In the genomic region with DNA sequence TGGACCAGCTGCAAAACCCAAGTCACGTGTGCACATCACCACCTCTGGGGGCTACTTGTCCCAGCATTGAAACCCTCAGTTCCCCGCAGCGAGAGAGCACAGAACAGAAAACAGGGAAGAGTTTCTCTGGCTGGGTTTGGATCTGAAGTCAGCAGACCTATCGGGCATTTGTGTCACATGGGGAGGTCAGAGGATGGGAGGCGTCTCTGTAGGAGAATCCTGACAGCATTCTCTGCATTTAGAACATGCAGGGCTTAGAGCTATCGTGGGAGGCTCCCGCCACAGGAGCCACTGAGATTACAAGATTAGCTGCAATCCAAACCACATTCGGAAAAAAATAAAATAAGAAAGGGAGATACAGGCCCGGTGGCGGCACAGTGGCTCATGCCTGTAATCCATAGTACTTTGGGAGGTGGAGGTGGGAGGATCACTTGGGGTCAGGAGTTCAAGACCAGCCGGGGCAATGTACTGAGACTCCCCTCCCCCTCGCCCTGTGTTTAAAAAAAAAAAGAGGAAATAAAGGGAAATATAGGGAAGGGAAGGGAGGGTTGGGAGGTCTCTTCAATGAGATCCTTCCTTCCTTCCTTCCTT, we compare ENCODE assay signal across 8 cellular contexts. TPM values are rescaled to one million over a fixed set of nuclear protein-coding genes. Genes with fewer than 3 reads are reported as not detected.
DNase-seq lines count a peak whose midpoint lies in the region; ATAC-seq and TF ChIP-seq lines count a peak whose summit lies in the region.
"Had no signal": no experiment of that assay in that cellular context is flagged by ENCODE, and none has a peak within 500 bp of the region (broad histone marks: within the 10 kb centered on the region; RNA-seq: fewer than 3 reads in every experiment).

No MANE protein-coding gene starts in this region.

- peak overlapping the region; percentile 38 for H3K4me3 Mint-ChIP-seq in T-helper 2 cell treated with Interferon-gamma antibody and Interleukin-4, amounts not matched to agents 5 μg/mL and 100 μg/mL, for 36 hours

- H4K20me1 ChIP-seq in smooth muscle cell (ENCODE audit: low read depth): no peaks in the 10 kb centered on the region

- H3K4me1 ChIP-seq in heart left ventricle: peaks cover 13 to 82% (median 69%) of the 10 kb centered on the region in 12 donors
- peaks cover 13% of the 10 kb centered on the region for H3K4me1 ChIP-seq in smooth muscle cell (ENCODE audit: low read depth)
- peaks cover 8% of the 10 kb centered on the region for H3K4me1 ChIP-seq in prostate gland (replicated peaks)

- H3K9me3 Mint-ChIP-seq in T-helper 2 cell treated with Interferon-gamma antibody and Interleukin-4, amounts not matched to agents 5 μg/mL and 100 μg/mL, for 36 hours: no peaks in the 10 kb centered on the region

- TF ChIP-seq CTCF in heart left ventricle (IDR thresholded peaks at IDR 0.05) (no peak), smooth muscle cell (IDR thresholded peaks at IDR 0.05; ENCODE audit: borderline replicate concordance, insufficient read depth, poor library complexity, severe bottlenecking) (no peak), prostate gland (IDR thresholded peaks at IDR 0.05) (no peak)

- no peaks in the 10 kb centered on the region for H3K36me3 Mint-ChIP-seq in T-helper 2 cell treated with Interferon-gamma antibody and Interleukin-4, amounts not matched to agents 5 μg/mL and 100 μg/mL, for 36 hours (ENCODE audit: low read depth)

- no peak overlapping the region for H3K4me3 ChIP-seq in Jurkat, Clone E6-1 (ENCODE audit: low read length)
- H3K4me3 ChIP-seq in heart left ventricle (peak overlapping the region in 1 of 12 donors; percentile 10), smooth muscle cell (no peak overlapping the region), prostate gland (no peak overlapping the region)

- TF ChIP-seq POLR2A in heart left ventricle (IDR thresholded peaks at IDR 0.05): no peak
- no peak for TF ChIP-seq POLR2A in prostate gland (IDR thresholded peaks at IDR 0.05)

- no peak overlapping the region for H3K27ac Mint-ChIP-seq in T-helper 2 cell treated with Interferon-gamma antibody and Interleukin-4, amounts not matched to agents 5 μg/mL and 100 μg/mL, for 36 hours

- H3K27me3 ChIP-seq in heart left ventricle (no peaks in the 10 kb centered on the region), smooth muscle cell (ENCODE audit: low read depth) (no peaks in the 10 kb centered on the region), prostate gland (replicated peaks; ENCODE audit: insufficient read depth) (no peaks in the 10 kb centered on the region)

- H3K9me3 ChIP-seq in heart left ventricle (no peaks in the 10 kb centered on the region), smooth muscle cell (replicated peaks; ENCODE audit: low read depth) (no peaks in the 10 kb centered on the region), prostate gland (no peaks in the 10 kb centered on the region)

- peak; percentile 21 to 52 (median 40) for ATAC-seq in heart left ventricle
- ATAC-seq in GM21825 (IDR thresholded peaks at IDR 0.05; ENCODE audit: unreplicated experiment): no peak
- ATAC-seq in GM18511 (IDR thresholded peaks at IDR 0.05; ENCODE audit: unreplicated experiment): no peak

- H3K4me1 Mint-ChIP-seq in T-helper 2 cell treated with Interferon-gamma antibody and Interleukin-4, amounts not matched to agents 5 μg/mL and 100 μg/mL, for 36 hours (ENCODE audit: low read depth): peaks cover 15% of the 10 kb centered on the region

- WGBS in heart left ventricle, 4 donors: 6 to 8% (median 7%) methylated on average over 12 of the region's 12 CpGs
- 25% methylated on average over 12 of the region's 12 CpGs for WGBS in smooth muscle cell (ENCODE audit: low lambda C conversion rate)
- 37% methylated on average over 12 of the region's 12 CpGs for WGBS in prostate gland

- H3K4me2 ChIP-seq in smooth muscle cell: peak overlapping the region; percentile 26

- H3K27ac ChIP-seq in heart left ventricle (peak overlapping the region; percentile 61 to 93 (median 84)), smooth muscle cell (ENCODE audit: low read depth) (no peak overlapping the region), prostate gland (no peak overlapping the region)

- intact Hi-C loops in heart left ventricle (cut with DNase I) (loop anchor here in 1 of 10 donors (5.0 kb wide), 1 partner anchor 68 kb away; no protein-coding TSS in a partner anchor), prostate gland (cut with DNase I) (no loop called here)

- peak; percentile 37 for DNase-seq in Jurkat, Clone E6-1 (ENCODE audit: low read depth, low spot score)
- DNase-seq in T-helper 2 cell treated with Interferon-gamma antibody and Interleukin-4, amounts not matched to agents 5 μg/mL and 100 μg/mL, for 36 hours (ENCODE audit: low spot score): peak; percentile 47
- DNase-seq in heart left ventricle (peak in 4 of 5 donors; percentile 59 to 70 (median 66)), smooth muscle cell (lab: John Stamatoyannopoulos, UW; ENCODE audit: unreplicated experiment) (no peak), prostate gland (ENCODE audit: low spot score) (no peak)
- DNase-seq: activated CD4-positive, alpha-beta T cell treated with anti-CD3 and anti-CD28 coated beads for 4 hours had no signal

- H3K79me2 ChIP-seq in smooth muscle cell (ENCODE audit: low read depth): no peaks in the 10 kb centered on the region

- no peak overlapping the region for H3K9ac ChIP-seq in smooth muscle cell (ENCODE audit: low read depth)

- H3K27me3 Mint-ChIP-seq in T-helper 2 cell treated with Interferon-gamma antibody and Interleukin-4, amounts not matched to agents 5 μg/mL and 100 μg/mL, for 36 hours (ENCODE audit: low read depth): peaks cover 22% of the 10 kb centered on the region

- H3K36me3 ChIP-seq in heart left ventricle (no peaks in the 10 kb centered on the region), smooth muscle cell (ENCODE audit: low read depth) (no peaks in the 10 kb centered on the region), prostate gland (no peaks in the 10 kb centered on the region)

- no peak overlapping the region for H2AFZ ChIP-seq in smooth muscle cell (ENCODE audit: low read depth)

- H3F3A ChIP-seq in smooth muscle cell (ENCODE audit: low read depth): peaks cover 6% of the 10 kb centered on the region

RNA-seq across cellular contexts. Expression of a gene that starts 2.9 kb away (rescaled TPM):
- polyA plus RNA-seq in Jurkat, Clone E6-1 (2012; ENCODE audit: insufficient read depth, insufficient read length): 9.1 TPM
- 1 to 10 TPM in 2 of 9 donors, under 1 TPM in 6, not detected in 1; 0.21 to 1.3 (median 0.57) TPM for total RNA-seq in heart left ventricle
- 1 to 10 TPM; 1.3 to 1.4 TPM for polyA plus RNA-seq in heart left ventricle
- 0.27 and 4.1 TPM in 2 replicates for total RNA-seq in smooth muscle cell
- 0.70 and 3.2 TPM in 2 replicates for polyA plus RNA-seq in smooth muscle cell
- 1 to 10 TPM; 5.9 to 9.0 TPM for total RNA-seq in prostate gland

RNA-seq across cellular contexts. Expression of a gene that starts 29.7 kb away (rescaled TPM):
- 6.5 TPM for polyA plus RNA-seq in Jurkat, Clone E6-1 (2012; ENCODE audit: insufficient read depth, insufficient read length)
- total RNA-seq in heart left ventricle (1 to 10 TPM; 1.8 to 3.2 (median 2.3) TPM), smooth muscle cell (2.5 and 4.5 TPM in 2 replicates), prostate gland (1 to 10 TPM; 2.8 to 6.6 TPM)
- polyA plus RNA-seq in heart left ventricle (1 to 10 TPM; 1.7 to 2.5 TPM), smooth muscle cell (2.3 and 3.5 TPM in 2 replicates)

RNA-seq across cellular contexts. Expression of a gene that starts 54.6 kb away (rescaled TPM):
- 65.0 TPM for polyA plus RNA-seq in Jurkat, Clone E6-1 (2012; ENCODE audit: insufficient read depth, insufficient read length)
- total RNA-seq in heart left ventricle: 10 to 100 TPM; 34.6 to 75.1 (median 40.5) TPM
- polyA plus RNA-seq in heart left ventricle: 10 to 100 TPM; 36.0 to 41.4 TPM
- total RNA-seq in smooth muscle cell: 7.1 and 7.7 TPM in 2 replicates
- polyA plus RNA-seq in smooth muscle cell: 13.6 and 14.9 TPM in 2 replicates
- 10 to 100 TPM; 61.9 to 82.1 TPM for total RNA-seq in prostate gland

Comparison
In these comparisons a context has a peak if more than half of its experiments do, and no peak if none do; other contexts are left out.
1. DNase-seq: peak in Jurkat, Clone E6-1 (single experiment), T-helper 2 cell treated with Interferon-gamma antibody and Interleukin-4, amounts not matched to agents 5 μg/mL and 100 μg/mL, for 36 hours (single experiment) and heart left ventricle (4 of 5); none in smooth muscle cell (single experiment) and prostate gland (single experiment).
2. ATAC-seq: peak in heart left ventricle (4 of 4); none in GM21825 (single experiment) and GM18511 (single experiment).
3. H3K27ac ChIP-seq: peak in heart left ventricle (12 of 12); none in smooth muscle cell (single experiment) and prostate gland (0 of 2).